8 cellular contexts compared by ENCODE assay signal in genomic region chr15:77419836-77420609, GRCh38. TPM values are rescaled to one million over a fixed set of nuclear protein-coding genes. Genes with fewer than 3 reads are reported as not detected.
DNase-seq lines count a peak whose midpoint lies in the region; ATAC-seq and TF ChIP-seq lines count a peak whose summit lies in the region.

Gene PEAK1, minus strand, starts transcription at chr15:77420104. Its CDS starts 238,178 bp downstream, at chr15:77181926.

- H3K4me3 ChIP-seq in fibroblast of lung (replicated peaks in 1 of 4; ENCODE audit: control extremely low read depth in 1 of 4, insufficient read depth in 1 of 4, low read depth in 3 of 4, low read length in 4 of 4), result peak within 1 kb of the TSS; percentile 87 to 98 (median 94)

- no peaks in the 10 kb centered on the region for H3K27me3 ChIP-seq in fibroblast of lung (ENCODE audit: control insufficient read depth, insufficient read depth, low read length)

- DNase-seq in EL (peak; percentile 99), H4 (ENCODE audit: low spot score) (peak; percentile 96), LoVo (ENCODE audit: low spot score) (peak; percentile 99), RWPE1 (ENCODE audit: low spot score) (peak; percentile 99), fibroblast of lung (ENCODE audit: low read depth in 2 of 2) (peak; percentile 98 to 99)
- DNase-seq in naive thymus-derived CD8-positive, alpha-beta T cell, result peak; percentile 98 to 100 (median 99)
- peak; percentile 97 for DNase-seq in stimulated activated naive B cell treated with anti-CD40 and anti-IgM and Interleukin-4, amounts not matched to agents 10 μg/mL and 1 μg/mL and 100 μg/mL, for 72 hours

- H3K4me3 Mint-ChIP-seq in activated T-helper 17 cell treated with anti-CD3 and anti-CD28 coated beads, Interleukin-2, amount 50 U/mL, for 72 hours, result peak within 1 kb of the TSS; percentile 99
- H3K4me3 Mint-ChIP-seq in naive thymus-derived CD8-positive, alpha-beta T cell, result peak within 1 kb of the TSS; percentile 94 to 100 (median 97)
- peak within 1 kb of the TSS; percentile 99 for H3K4me3 Mint-ChIP-seq in stimulated activated naive B cell treated with anti-CD40 and anti-IgM and Interleukin-4, amounts not matched to agents 10 μg/mL and 1 μg/mL and 100 μg/mL, for 72 hours

- ATAC-seq in activated T-helper 17 cell treated with anti-CD3 and anti-CD28 coated beads, Interleukin-2, amount 50 U/mL, for 72 hours (replicated peaks), result peak; percentile 99
- peak; percentile 93 to 98 for ATAC-seq in naive thymus-derived CD8-positive, alpha-beta T cell
- ATAC-seq in stimulated activated naive B cell treated with anti-CD40 and anti-IgM and Interleukin-4, amounts not matched to agents 10 μg/mL and 1 μg/mL and 100 μg/mL, for 72 hours (replicated peaks), result peak; percentile 96

- peak within 1 kb of the TSS; percentile 100 for H3K4me2 ChIP-seq in fibroblast of lung (ENCODE audit: extremely low read depth, insufficient read depth, low read length)

- peaks cover 70% of the 10 kb centered on the region for H3K79me2 ChIP-seq in fibroblast of lung (ENCODE audit: control insufficient read depth, insufficient read depth, low read length)

- peaks cover 6% of the 10 kb centered on the region for H4K20me1 ChIP-seq in fibroblast of lung (ENCODE audit: control insufficient read depth, extremely low read depth, insufficient read depth, low read length)

- no peaks in the 10 kb centered on the region for H3K9me3 ChIP-seq in fibroblast of lung (ENCODE audit: control insufficient read depth, insufficient read depth, low read depth, low read length)

- H3K9me3 Mint-ChIP-seq in activated T-helper 17 cell treated with anti-CD3 and anti-CD28 coated beads, Interleukin-2, amount 50 U/mL, for 72 hours, result no peaks in the 10 kb centered on the region
- no peaks in the 10 kb centered on the region for H3K9me3 Mint-ChIP-seq in naive thymus-derived CD8-positive, alpha-beta T cell
- no peaks in the 10 kb centered on the region for H3K9me3 Mint-ChIP-seq in stimulated activated naive B cell treated with anti-CD40 and anti-IgM and Interleukin-4, amounts not matched to agents 10 μg/mL and 1 μg/mL and 100 μg/mL, for 72 hours

- peak within 1 kb of the TSS; percentile 81 for H2AFZ ChIP-seq in fibroblast of lung (ENCODE audit: low read length)

- peak within 1 kb of the TSS; percentile 93 for H3K9ac ChIP-seq in fibroblast of lung (ENCODE audit: insufficient read depth, low read length)

- H3K4me1 ChIP-seq in fibroblast of lung (ENCODE audit: control insufficient read depth, extremely low read depth, insufficient read depth, low read length), result peaks cover 19% of the 10 kb centered on the region

- 0 out of 2 replicates have a peak, but pooled peaks have one; percentile 21 for TF ChIP-seq CTCF in RWPE1 (conservative IDR thresholded peaks at IDR 0.05; ENCODE audit: low read depth)
- TF ChIP-seq CTCF in fibroblast of lung (conservative IDR thresholded peaks at IDR 0.05 in 1 of 2, IDR thresholded peaks at IDR 0.05 in 1 of 2; ENCODE audit: low read depth in 1 of 2, low read length in 2 of 2), result no peak

- CTCF ChIA-PET in RWPE1 (lab: Yijun Ruan, JAX), result interaction anchor here (0.7 to 2.1 kb wide), 3 partner anchors 81 to 1416 kb away, joined by 3 to 10 read pairs (median 4); no protein-coding TSS in a partner anchor

- POLR2A ChIA-PET in RWPE1 (lab: Yijun Ruan, JAX; ENCODE audit: low non-redundant PET), result no interaction called here
- POLR2A ChIA-PET in naive thymus-derived CD8-positive, alpha-beta T cell (lab: Charles Lee), result interaction anchor here (1.3 to 1.9 kb wide), 3 partner anchors 10 to 489 kb away, joined by 3 to 16 read pairs (median 7); partner anchors contain the start of gene RCN2

- no peaks in the 10 kb centered on the region for H3K36me3 ChIP-seq in fibroblast of lung (ENCODE audit: control insufficient read depth, insufficient read depth, low read length)

- H3K4me1 Mint-ChIP-seq in activated T-helper 17 cell treated with anti-CD3 and anti-CD28 coated beads, Interleukin-2, amount 50 U/mL, for 72 hours, result peaks cover 12% of the 10 kb centered on the region
- H3K4me1 Mint-ChIP-seq in naive thymus-derived CD8-positive, alpha-beta T cell, result peaks cover 19 to 55% (median 43%) of the 10 kb centered on the region in 4 donors
- peaks cover 26 to 34% of the 10 kb centered on the region in 2 donors for H3K4me1 Mint-ChIP-seq in stimulated activated naive B cell treated with anti-CD40 and anti-IgM and Interleukin-4, amounts not matched to agents 10 μg/mL and 1 μg/mL and 100 μg/mL, for 72 hours

- peaks cover 1% of the 10 kb centered on the region for H3K36me3 Mint-ChIP-seq in activated T-helper 17 cell treated with anti-CD3 and anti-CD28 coated beads, Interleukin-2, amount 50 U/mL, for 72 hours (ENCODE audit: low read depth)
- peaks cover 0 to under 1% (median 0%) of the 10 kb centered on the region in 3 donors for H3K36me3 Mint-ChIP-seq in naive thymus-derived CD8-positive, alpha-beta T cell
- peaks cover 9 to 10% of the 10 kb centered on the region in 2 donors for H3K36me3 Mint-ChIP-seq in stimulated activated naive B cell treated with anti-CD40 and anti-IgM and Interleukin-4, amounts not matched to agents 10 μg/mL and 1 μg/mL and 100 μg/mL, for 72 hours

- H3K27ac ChIP-seq in RWPE1 (peak within 1 kb of the TSS; percentile 91), fibroblast of lung (ENCODE audit: insufficient read depth, low read length) (peak within 1 kb of the TSS; percentile 95)

- peak within 1 kb of the TSS; percentile 97 for H3K27ac Mint-ChIP-seq in activated T-helper 17 cell treated with anti-CD3 and anti-CD28 coated beads, Interleukin-2, amount 50 U/mL, for 72 hours
- peak within 1 kb of the TSS; percentile 96 to 99 (median 98) for H3K27ac Mint-ChIP-seq in naive thymus-derived CD8-positive, alpha-beta T cell
- peak within 1 kb of the TSS; percentile 100 for H3K27ac Mint-ChIP-seq in stimulated activated naive B cell treated with anti-CD40 and anti-IgM and Interleukin-4, amounts not matched to agents 10 μg/mL and 1 μg/mL and 100 μg/mL, for 72 hours

- no peaks in the 10 kb centered on the region for H3K27me3 Mint-ChIP-seq in activated T-helper 17 cell treated with anti-CD3 and anti-CD28 coated beads, Interleukin-2, amount 50 U/mL, for 72 hours
- no peaks in the 10 kb centered on the region for H3K27me3 Mint-ChIP-seq in naive thymus-derived CD8-positive, alpha-beta T cell
- H3K27me3 Mint-ChIP-seq in stimulated activated naive B cell treated with anti-CD40 and anti-IgM and Interleukin-4, amounts not matched to agents 10 μg/mL and 1 μg/mL and 100 μg/mL, for 72 hours, result no peaks in the 10 kb centered on the region

RNA-seq across cellular contexts. Expression of gene PEAK1, which starts in this region (rescaled TPM):
- total RNA-seq in H4 (2014; rRNA removed; shearing (Covaris generic)), result 2.6 and 2.9 TPM in 2 replicates
- total RNA-seq in activated T-helper 17 cell treated with anti-CD3 and anti-CD28 coated beads, Interleukin-2, amount 50 U/mL, for 72 hours, result 10 to 100 TPM; 16.2 to 16.6 TPM
- total RNA-seq in fibroblast of lung, result 69.9 and 91.8 TPM in 2 replicates
- 42.5 and 61.0 TPM in 2 replicates for polyA plus RNA-seq in fibroblast of lung
- polyA plus RNA-seq in fibroblast of lung (2012), result 26.3 and 57.5 TPM in 2 replicates
- polyA minus RNA-seq in fibroblast of lung (ENCODE audit: low replicate concordance), result 74.1 and 78.9 TPM in 2 replicates
- total RNA-seq in naive thymus-derived CD8-positive, alpha-beta T cell, result 10 to 100 TPM; 20.4 to 23.0 TPM
- 1 to 10 TPM; 1.0 to 2.8 (median 1.6) TPM for polyA plus RNA-seq in naive thymus-derived CD8-positive, alpha-beta T cell

Comparison
In these comparisons a context has a peak if more than half of its experiments do, and no peak if none do; other contexts are left out.
1. Peak in every context shown above with its lines: DNase-seq, ATAC-seq, H3K4me3 ChIP-seq and H3K27ac ChIP-seq.
2. RNA of gene PEAK1 (polyA plus RNA-seq): 26.3 to 61.0 TPM in fibroblast of lung; 1.0 to 2.8 TPM in naive thymus-derived CD8-positive, alpha-beta T cell; every median in the first group is over 4 times any median in the second.